Comparison of ENCODE assay signal across 24 cellular contexts in the genomic region with DNA sequence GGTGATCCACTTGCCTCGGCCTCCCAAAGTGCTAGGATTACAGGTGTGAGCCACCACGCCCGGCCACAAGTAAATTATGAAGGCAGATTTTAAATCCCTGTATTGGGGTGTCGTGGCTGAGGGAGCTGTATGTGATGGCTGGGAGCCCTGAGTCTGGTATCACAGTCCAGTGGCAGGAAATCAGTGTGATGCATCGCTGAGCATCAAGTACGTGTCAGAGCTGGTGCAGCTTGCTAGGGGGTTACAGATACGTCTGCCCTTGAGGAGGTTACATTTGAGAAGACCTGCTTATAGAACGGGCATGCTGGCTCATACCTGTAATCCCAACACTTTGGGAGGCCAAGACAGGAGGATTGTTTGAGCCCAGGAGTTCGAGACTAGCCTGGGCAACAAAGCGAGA.
"Had no signal": no experiment of that assay in that cellular context is flagged by ENCODE, and none has a peak within 500 bp of the region (broad histone marks: within the 10 kb centered on the region; RNA-seq: fewer than 3 reads in every experiment).

No MANE protein-coding gene starts in this region.

- H3K4me3 Mint-ChIP-seq: activated B cell treated with CpG ODN at 0.5 μM for 24 hours; activated CD8-positive, alpha-beta memory T cell treated with anti-CD3 and anti-CD28 coated beads, Interleukin-2, amount 10 ng/mL, durations not matched to agents 7 days and 5 days; activated naive CD4-positive, alpha-beta T cell treated with anti-CD3 and anti-CD28 coated beads for 36 hours; activated naive CD8-positive, alpha-beta T cell treated with anti-CD3 and anti-CD28 coated beads, Interleukin-2, amount 10 ng/mL, durations not matched to agents 7 days and 5 days; nephron progenitor cell; stimulated activated naive B cell treated with anti-CD40 and anti-IgM and Interleukin-4, amounts not matched to agents 10 μg/mL and 1 μg/mL and 100 μg/mL, for 72 hours had no signal

- H3K27me3 ChIP-seq: breast epithelium, heart right ventricle, transverse colon, vagina had no signal

- H3K27ac Mint-ChIP-seq: activated B cell treated with CpG ODN at 0.5 μM for 24 hours; activated CD8-positive, alpha-beta memory T cell treated with anti-CD3 and anti-CD28 coated beads, Interleukin-2, amount 10 ng/mL, durations not matched to agents 7 days and 5 days; activated naive CD4-positive, alpha-beta T cell treated with anti-CD3 and anti-CD28 coated beads for 36 hours; stimulated activated naive B cell treated with anti-CD40 and anti-IgM and Interleukin-4, amounts not matched to agents 10 μg/mL and 1 μg/mL and 100 μg/mL, for 72 hours had no signal

- ATAC-seq: activated CD8-positive, alpha-beta memory T cell treated with anti-CD3 and anti-CD28 coated beads, Interleukin-2, amount 10 ng/mL, durations not matched to agents 7 days and 5 days; heart right ventricle; lower lobe of right lung; mucosa of descending colon; sciatic nerve; stimulated activated naive B cell treated with anti-CD40 and anti-IgM and Interleukin-4, amounts not matched to agents 10 μg/mL and 1 μg/mL and 100 μg/mL, for 72 hours had no signal

- H3K4me3 ChIP-seq: breast epithelium, heart right ventricle, lower lobe of right lung, mucosa of descending colon, smooth muscle cell, transverse colon, vagina had no signal

- H3K27ac ChIP-seq: breast epithelium, epithelial cell of prostate, heart right ventricle, lower lobe of right lung, transverse colon, vagina had no signal

- H3K36me3 ChIP-seq: breast epithelium had no signal

- H3K9me3 ChIP-seq: breast epithelium, lower lobe of right lung, transverse colon, vagina had no signal

- H3K9me3 Mint-ChIP-seq: activated B cell treated with CpG ODN at 0.5 μM for 24 hours; activated naive CD4-positive, alpha-beta T cell treated with anti-CD3 and anti-CD28 coated beads for 36 hours; activated naive CD8-positive, alpha-beta T cell treated with anti-CD3 and anti-CD28 coated beads, Interleukin-2, amount 10 ng/mL, durations not matched to agents 7 days and 5 days; stimulated activated naive B cell treated with anti-CD40 and anti-IgM and Interleukin-4, amounts not matched to agents 10 μg/mL and 1 μg/mL and 100 μg/mL, for 72 hours had no signal

- DNase-seq: activated B cell treated with CpG ODN at 0.5 μM for 24 hours; activated CD4-positive, alpha-beta T cell treated with anti-CD3 and anti-CD28 coated beads for 4 hours; activated CD4-positive, alpha-beta T cell treated with anti-CD3 and anti-CD28 coated beads, Interleukin-2, amount 50 U/mL, for 48 hours; activated CD8-positive, alpha-beta memory T cell treated with anti-CD3 and anti-CD28 coated beads, Interleukin-2, amount 10 ng/mL, durations not matched to agents 7 days and 5 days; activated effector memory CD4-positive, alpha-beta T cell treated with Interleukin-2 at 50 U/mL for 16 hours; activated naive CD4-positive, alpha-beta T cell treated with anti-CD3 and anti-CD28 coated beads for 36 hours; activated naive CD8-positive, alpha-beta T cell treated with anti-CD3 and anti-CD28 coated beads, Interleukin-2, amount 10 ng/mL, durations not matched to agents 7 days and 5 days; amniotic stem cell; cerebellar nuclear complex; cortex of kidney; heart right ventricle; lower lobe of right lung; mesendoderm; mucosa of descending colon; nephron progenitor cell; nucleus accumbens; stimulated activated CD4-positive, alpha-beta T cell treated with anti-CD3 and anti-CD28 coated beads, Interleukin-15, amount 100 ng/mL, for 24 hours; stimulated activated naive B cell treated with anti-CD40 and anti-IgM and Interleukin-4, amounts not matched to agents 10 μg/mL and 1 μg/mL and 100 μg/mL, for 72 hours; transverse colon had no signal

- H3K27me3 Mint-ChIP-seq: activated CD8-positive, alpha-beta memory T cell treated with anti-CD3 and anti-CD28 coated beads, Interleukin-2, amount 10 ng/mL, durations not matched to agents 7 days and 5 days; activated naive CD8-positive, alpha-beta T cell treated with anti-CD3 and anti-CD28 coated beads, Interleukin-2, amount 10 ng/mL, durations not matched to agents 7 days and 5 days had no signal
